In the genomic region with DNA sequence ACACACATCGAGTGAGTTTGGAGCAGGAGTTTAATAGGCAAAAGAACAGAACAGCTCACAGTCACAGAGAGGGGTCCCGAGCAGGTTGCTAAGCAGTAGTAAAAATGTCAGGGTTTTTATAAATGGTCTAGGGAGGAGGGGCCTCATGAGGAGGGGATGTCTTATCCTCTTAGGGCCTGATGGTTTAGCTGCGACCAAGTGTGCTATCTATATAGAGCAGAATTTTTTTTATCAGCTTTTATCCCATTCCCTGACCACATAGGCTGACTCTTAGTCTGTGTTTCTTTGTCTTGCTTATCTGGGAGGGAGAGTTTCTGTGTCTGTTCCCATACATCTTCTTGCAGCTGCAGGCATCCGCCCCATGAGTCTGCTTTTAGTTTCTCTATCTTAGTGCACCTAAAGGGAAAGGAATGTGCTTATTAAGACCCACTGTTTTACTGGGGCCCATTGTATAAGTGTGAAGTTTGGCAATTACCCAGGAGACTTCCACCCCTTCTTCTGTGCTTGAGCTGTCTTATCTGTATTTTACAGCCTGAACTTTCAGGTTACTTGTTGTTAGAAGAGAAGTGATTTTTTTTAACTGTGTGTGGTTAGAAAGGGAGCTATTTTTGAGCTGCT, we compare ENCODE assay signal across 8 cellular contexts. TPM values are rescaled to one million over a fixed set of nuclear protein-coding genes. Genes with fewer than 3 reads are reported as not detected.
DNase-seq lines count a peak whose midpoint lies in the region; ATAC-seq and TF ChIP-seq lines count a peak whose summit lies in the region.

No MANE protein-coding gene starts in this region.

- peaks cover 26% of the 10 kb centered on the region for H3K4me1 ChIP-seq in PC-9 (replicated peaks; ENCODE audit: insufficient read depth)

- peaks cover 16% of the 10 kb centered on the region for H3F3A ChIP-seq in PC-9 (ENCODE audit: insufficient read depth, low read depth)

- POLR2A ChIA-PET in PC-9 (lab: Charles Lee; ENCODE audit: unreplicated experiment) = interaction anchor here (0.6 kb wide), 3 partner anchors 37 to 116 kb away, joined by 3 to 9 read pairs (median 3); a partner anchor contains a TSS
- POLR2A ChIA-PET in activated CD4-positive, alpha-beta T cell treated with anti-CD3 and anti-CD28 coated beads, Interleukin-2, amount 10 ng/mL, durations not matched to agents 7 days and 5 days (lab: Charles Lee) = no interaction called here

- no peak for ATAC-seq in activated T-cell treated with anti-CD3 and anti-CD28 coated beads, Interleukin-2, amount 50 U/mL, for 72 hours (replicated peaks in 1 of 2)

- H3K4me3 Mint-ChIP-seq in activated T-cell treated with anti-CD3 and anti-CD28 coated beads, Interleukin-2, amount 50 U/mL, for 72 hours = peak overlapping the region; percentile 37 to 52
- no peak overlapping the region for H3K4me3 Mint-ChIP-seq in activated CD4-positive, alpha-beta T cell treated with anti-CD3 and anti-CD28 coated beads, Interleukin-2, amount 10 ng/mL, durations not matched to agents 7 days and 5 days

- H3K79me2 ChIP-seq in PC-9 (ENCODE audit: low read depth) = no peaks in the 10 kb centered on the region

- H3K9me3 ChIP-seq in PC-9 (ENCODE audit: insufficient read depth, low read depth) = no peaks in the 10 kb centered on the region

- intact Hi-C loops in PC-9 (cut with micrococcal nuclease; ENCODE audit: unreplicated experiment) = loop anchor here (2.0 to 5.0 kb wide), 3 partner anchors 28 to 77 kb away; no protein-coding TSS in a partner anchor

- H3K27me3 Mint-ChIP-seq in activated T-cell treated with anti-CD3 and anti-CD28 coated beads, Interleukin-2, amount 50 U/mL, for 72 hours (ENCODE audit: low read depth) = no peaks in the 10 kb centered on the region
- no peaks in the 10 kb centered on the region for H3K27me3 Mint-ChIP-seq in activated CD4-positive, alpha-beta T cell treated with anti-CD3 and anti-CD28 coated beads, Interleukin-2, amount 10 ng/mL, durations not matched to agents 7 days and 5 days

- no peaks in the 10 kb centered on the region for H3K36me3 ChIP-seq in PC-9 (ENCODE audit: low read depth)

- H3K27ac ChIP-seq in PC-9 = peak overlapping the region; percentile 40

- H3K9me2 ChIP-seq in PC-9 (ENCODE audit: insufficient read depth) = no peaks in the 10 kb centered on the region

- no peak overlapping the region for H3K27ac Mint-ChIP-seq in activated T-cell treated with anti-CD3 and anti-CD28 coated beads, Interleukin-2, amount 50 U/mL, for 72 hours
- no peak overlapping the region for H3K27ac Mint-ChIP-seq in activated CD4-positive, alpha-beta T cell treated with anti-CD3 and anti-CD28 coated beads, Interleukin-2, amount 10 ng/mL, durations not matched to agents 7 days and 5 days

- peaks cover 16% of the 10 kb centered on the region for H3K4me1 Mint-ChIP-seq in activated T-cell treated with anti-CD3 and anti-CD28 coated beads, Interleukin-2, amount 50 U/mL, for 72 hours (ENCODE audit: low read depth)
- peaks cover 29% of the 10 kb centered on the region for H3K4me1 Mint-ChIP-seq in activated CD4-positive, alpha-beta T cell treated with anti-CD3 and anti-CD28 coated beads, Interleukin-2, amount 10 ng/mL, durations not matched to agents 7 days and 5 days

- no peak for TF ChIP-seq CTCF in PC-9 (conservative IDR thresholded peaks at IDR 0.05)
- no peak for TF ChIP-seq CTCF in fibroblast of mammary gland (conservative IDR thresholded peaks at IDR 0.05; ENCODE audit: control insufficient read depth, insufficient read depth, low read depth, low read length)

- H3K9me3 Mint-ChIP-seq in activated T-cell treated with anti-CD3 and anti-CD28 coated beads, Interleukin-2, amount 50 U/mL, for 72 hours = no peaks in the 10 kb centered on the region
- no peaks in the 10 kb centered on the region for H3K9me3 Mint-ChIP-seq in activated CD4-positive, alpha-beta T cell treated with anti-CD3 and anti-CD28 coated beads, Interleukin-2, amount 10 ng/mL, durations not matched to agents 7 days and 5 days

- no TSS peak for BruUV-seq in PC-9 (replicated peaks; lab: Mats Ljungman, UMichigan)

- H3K4me2 ChIP-seq in PC-9 = peak overlapping the region; percentile 37; the same call in 1 of the 2 replicates

- no peaks in the 10 kb centered on the region for H3K36me3 Mint-ChIP-seq in activated T-cell treated with anti-CD3 and anti-CD28 coated beads, Interleukin-2, amount 50 U/mL, for 72 hours (ENCODE audit: insufficient read depth in 2 of 2)
- peaks cover 17% of the 10 kb centered on the region for H3K36me3 Mint-ChIP-seq in activated CD4-positive, alpha-beta T cell treated with anti-CD3 and anti-CD28 coated beads, Interleukin-2, amount 10 ng/mL, durations not matched to agents 7 days and 5 days (ENCODE audit: low read depth)

- CTCF ChIA-PET in PC-9 (lab: Charles Lee) = no interaction called here
- CTCF ChIA-PET in activated CD4-positive, alpha-beta T cell treated with anti-CD3 and anti-CD28 coated beads, Interleukin-2, amount 10 ng/mL, durations not matched to agents 7 days and 5 days (lab: Charles Lee) = interaction anchor here (0.6 to 2.7 kb wide), 9 partner anchors 9 to 445 kb away, joined by 3 to 14 read pairs (median 5); no protein-coding TSS in a partner anchor

- H3K4me3 ChIP-seq in PC-9 = no peak overlapping the region
- peak overlapping the region; percentile 9 for H3K4me3 ChIP-seq in fibroblast of mammary gland (ENCODE audit: control insufficient read depth, low read depth, low read length)

- no peak overlapping the region for H2AFZ ChIP-seq in PC-9

- H4K20me1 ChIP-seq in PC-9 (ENCODE audit: insufficient read depth) = no peaks in the 10 kb centered on the region

- DNase-seq in activated T-cell treated with anti-CD3 and anti-CD28 coated beads, Interleukin-2, amount 50 U/mL, for 72 hours = no peak
- DNase-seq in activated T-cell treated with anti-CD3 and anti-CD28 coated beads for 4 hours (no peak), PC-9 (peak; percentile 37 to 75), fibroblast of mammary gland (ENCODE audit: low read depth) (peak; percentile 38), pulmonary artery endothelial cell (ENCODE audit: low read depth, low spot score) (peak; percentile 66), 8988T (no peak)
- DNase-seq in activated CD4-positive, alpha-beta T cell treated with anti-CD3 and anti-CD28 coated beads, Interleukin-2, amount 10 ng/mL, durations not matched to agents 7 days and 5 days = no peak
- no peak for DNase-seq in stimulated activated CD4-positive, alpha-beta T cell treated with anti-CD3 and anti-CD28 coated beads, Interleukin-2, amount 100 ng/mL, for 24 hours

- no peaks in the 10 kb centered on the region for H3K27me3 ChIP-seq in PC-9 (ENCODE audit: insufficient read depth, low read depth)

RNA-seq across cellular contexts. Expression of a gene that starts 30.4 kb away (rescaled TPM):
- 10 to 100 TPM; 23.7 to 25.4 TPM for total RNA-seq in activated T-cell treated with anti-CD3 and anti-CD28 coated beads, Interleukin-2, amount 50 U/mL, for 72 hours
- total RNA-seq in PC-9 (2021) = 15.1 and 17.4 TPM in 2 replicates
- total RNA-seq in pulmonary artery endothelial cell = 10.2 and 17.2 TPM in 2 replicates
- total RNA-seq in activated CD4-positive, alpha-beta T cell treated with anti-CD3 and anti-CD28 coated beads, Interleukin-2, amount 10 ng/mL, durations not matched to agents 7 days and 5 days = 10 to 100 TPM; 19.4 to 24.9 TPM

RNA-seq across cellular contexts. Expression of a gene that starts 57.1 kb away (rescaled TPM):
- total RNA-seq in activated T-cell treated with anti-CD3 and anti-CD28 coated beads, Interleukin-2, amount 50 U/mL, for 72 hours = 10 to 100 TPM; 25.3 to 30.2 TPM
- 82.9 and 109 TPM in 2 replicates for total RNA-seq in PC-9 (2021)
- total RNA-seq in pulmonary artery endothelial cell = 56.6 and 70.8 TPM in 2 replicates
- 10 to 100 TPM; 70.6 to 75.9 TPM for total RNA-seq in activated CD4-positive, alpha-beta T cell treated with anti-CD3 and anti-CD28 coated beads, Interleukin-2, amount 10 ng/mL, durations not matched to agents 7 days and 5 days

Comparison
In these comparisons a context has a peak if more than half of its experiments do, and no peak if none do; other contexts are left out.
1. DNase-seq: peak in PC-9 (2 of 2), fibroblast of mammary gland (single experiment) and pulmonary artery endothelial cell (single experiment); none in activated T-cell treated with anti-CD3 and anti-CD28 coated beads, Interleukin-2, amount 50 U/mL, for 72 hours (0 of 2), activated T-cell treated with anti-CD3 and anti-CD28 coated beads for 4 hours (single experiment), activated CD4-positive, alpha-beta T cell treated with anti-CD3 and anti-CD28 coated beads, Interleukin-2, amount 10 ng/mL, durations not matched to agents 7 days and 5 days (single experiment), 8988T (single experiment) and stimulated activated CD4-positive, alpha-beta T cell treated with anti-CD3 and anti-CD28 coated beads, Interleukin-2, amount 100 ng/mL, for 24 hours (0 of 2).